12 cellular contexts compared by ENCODE assay signal in the genomic region with DNA sequence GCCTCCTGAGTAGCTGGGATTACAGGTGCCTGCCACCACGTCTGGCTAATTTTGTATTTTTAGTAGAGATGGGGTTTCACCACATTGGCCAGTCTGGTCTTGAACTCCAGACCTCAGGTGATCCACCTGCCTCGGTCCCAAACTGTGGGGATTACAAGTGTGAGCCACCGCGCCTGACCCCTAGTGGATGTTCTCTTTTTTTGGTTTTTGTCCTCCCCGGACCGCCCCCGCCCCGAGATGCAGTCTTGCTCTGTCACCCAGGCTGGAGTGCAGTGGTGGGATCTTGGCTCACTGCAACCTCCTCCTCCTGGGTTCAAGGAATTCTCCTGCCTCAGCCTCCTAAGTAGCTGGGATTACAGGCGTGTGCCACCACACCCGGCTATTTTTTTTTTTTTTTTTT. TPM values are rescaled to one million over a fixed set of nuclear protein-coding genes. Genes with fewer than 3 reads are reported as not detected.
A peak's percentile ranks its signal among the peaks of the same experiment; 100 is the strongest.
DNase-seq lines count a peak whose midpoint lies in the region; ATAC-seq and TF ChIP-seq lines count a peak whose summit lies in the region.
"Not testable (repeated sequence)": the region's sequence is repeated elsewhere in the genome, so short reads cannot be mapped to it uniquely, and the experiment has no call there.
"Had no signal": no experiment of that assay in that cellular context is flagged by ENCODE, and none has a peak within 500 bp of the region (broad histone marks: within the 10 kb centered on the region; RNA-seq: fewer than 3 reads in every experiment).

No MANE protein-coding gene starts in this region.

- TF ChIP-seq CTCF in NB4 (IDR thresholded peaks at IDR 0.05; ENCODE audit: low read depth, low read length) (peak; percentile 48), cardiac fibroblast (IDR thresholded peaks at IDR 0.05; ENCODE audit: low read depth, low read length) (peak; percentile 14), kidney epithelial cell (IDR thresholded peaks at IDR 0.05; ENCODE audit: insufficient read depth, low read length, poor library complexity, severe bottlenecking) (peak; percentile 1)

- peaks cover 22% of the 10 kb centered on the region for H3K27me3 ChIP-seq in kidney epithelial cell (ENCODE audit: control insufficient read depth, insufficient read depth, low read length)

- ATAC-seq in activated T-cell treated with anti-CD3 and anti-CD28 coated beads, Interleukin-2, amount 50 U/mL, for 4 hours: peak; percentile 35 to 37

- H3K4me1 Mint-ChIP-seq in activated T-cell treated with anti-CD3 and anti-CD28 coated beads, Interleukin-2, amount 50 U/mL, for 4 hours (ENCODE audit: low read depth): not testable (repeated sequence)

- DNase-seq in D341Med (ENCODE audit: low spot score) (peak; percentile 41), GM19240 (ENCODE audit: insufficient read length, low spot score) (peak; percentile 19), NB4 (ENCODE audit: low read depth) (peak; percentile 61), UCSD-AML1 (lab: John Stamatoyannopoulos, UW; ENCODE audit: unreplicated experiment) (peak; percentile 26)
- DNase-seq in activated T-cell treated with anti-CD3 and anti-CD28 coated beads, Interleukin-2, amount 50 U/mL, for 4 hours; cardiac fibroblast (ENCODE audit: low read depth in 2 of 2); kidney epithelial cell (ENCODE audit: low read depth): not testable (repeated sequence)
- DNase-seq in stimulated activated CD4-positive, alpha-beta T cell treated with anti-CD3 and anti-CD28 coated beads, Interleukin-4, amount 100 ng/mL, for 48 hours (ENCODE audit: low read depth in 2 of 2): peak; percentile 13 to 24

- not testable (repeated sequence) for TF ChIP-seq POLR2A in NB4 (IDR thresholded peaks at IDR 0.05; ENCODE audit: extremely low read depth, insufficient read length)

- not testable (repeated sequence) for H3K36me3 ChIP-seq in kidney epithelial cell (ENCODE audit: control insufficient read depth, insufficient read depth, low read length)

- H3K36me3 Mint-ChIP-seq in activated T-cell treated with anti-CD3 and anti-CD28 coated beads, Interleukin-2, amount 50 U/mL, for 4 hours (ENCODE audit: insufficient read depth): not testable (repeated sequence)

- H3K4me3 ChIP-seq in NB4 (ENCODE audit: low read depth, low read length); cardiac fibroblast (replicated peaks in 1 of 2; ENCODE audit: low read depth in 2 of 2, low read length in 2 of 2); kidney epithelial cell (ENCODE audit: low read depth, low read length): not testable (repeated sequence)

- H3K9me3 Mint-ChIP-seq in activated T-cell treated with anti-CD3 and anti-CD28 coated beads, Interleukin-2, amount 50 U/mL, for 4 hours: not testable (repeated sequence)

- not testable (repeated sequence) for H3K4me3 Mint-ChIP-seq in activated T-cell treated with anti-CD3 and anti-CD28 coated beads, Interleukin-2, amount 50 U/mL, for 4 hours

- H3K27me3 Mint-ChIP-seq in activated T-cell treated with anti-CD3 and anti-CD28 coated beads, Interleukin-2, amount 50 U/mL, for 4 hours (ENCODE audit: low read depth): peaks cover 41% of the 10 kb centered on the region

RNA-seq across cellular contexts. Expression of a gene that starts 4.6 kb away (rescaled TPM):
- under 1 TPM in 1 of 3 donors, not detected in 2; 0.03 TPM for total RNA-seq in activated T-cell treated with anti-CD3 and anti-CD28 coated beads, Interleukin-2, amount 50 U/mL, for 4 hours
- total RNA-seq in kidney epithelial cell: 0.04 and 2.9 TPM in 2 replicates
- total RNA-seq: CD8-positive, alpha-beta memory T cell; dermis microvascular lymphatic vessel endothelial cell; left ventricle myocardium inferior; T-helper 17 cell had no signal

RNA-seq across cellular contexts. Expression of a gene that starts 55.2 kb away (rescaled TPM):
- total RNA-seq in activated T-cell treated with anti-CD3 and anti-CD28 coated beads, Interleukin-2, amount 50 U/mL, for 4 hours: 10 to 100 TPM; 16.8 to 24.1 (median 19.6) TPM
- 47.4 and 49.8 TPM in 2 replicates for total RNA-seq in kidney epithelial cell
